In genomic region chr7:92043637-92044036, GRCh38 we compare ENCODE assay signal across 1 cellular context.
TF ChIP-seq lines count a peak whose summit lies in the region.

No MANE protein-coding gene starts in this region.

TF ChIP-seq in HepG2, 621 proteins besides CTCF, POLR2A, EP300 and RAD21 (continued from another document):
- TF ChIP-seq STAT6 (CRISPR knock-in tag; IDR thresholded peaks at IDR 0.05; ENCODE audit: borderline replicate concordance) = no peak
